22 cellular contexts compared by ENCODE assay signal in genomic region chr2:147538088-147538487, GRCh38.
A peak's percentile ranks its signal among the peaks of the same experiment; 100 is the strongest.
DNase-seq lines count a peak whose midpoint lies in the region; ATAC-seq and TF ChIP-seq lines count a peak whose summit lies in the region.
"Had no signal": no experiment of that assay in that cellular context is flagged by ENCODE, and none has a peak within 500 bp of the region (broad histone marks: within the 10 kb centered on the region; RNA-seq: fewer than 3 reads in every experiment).

No MANE protein-coding gene starts in this region.

- intact Hi-C loops in PC-3 (cut with micrococcal nuclease) = no loop called here

- H3K4me1 ChIP-seq in osteoblast (ENCODE audit: insufficient read depth, low read length) (no peaks in the 10 kb centered on the region), PC-3 (ENCODE audit: insufficient read depth, low read length) (no peaks in the 10 kb centered on the region)
- H3K4me1 ChIP-seq: parathyroid adenoma had no signal

- no peaks in the 10 kb centered on the region for H3K36me3 ChIP-seq in osteoblast (ENCODE audit: insufficient read depth, low read length)
- no peaks in the 10 kb centered on the region for H3K36me3 ChIP-seq in PC-3 (ENCODE audit: low read depth, low read length)
- H3K36me3 ChIP-seq: heart left ventricle, sigmoid colon had no signal

- CTCF ChIA-PET in PC-3 (lab: Charles Lee) = no interaction called here

- H3K79me2 ChIP-seq in osteoblast (ENCODE audit: insufficient read depth, low read length) (no peaks in the 10 kb centered on the region), PC-3 (ENCODE audit: low read length) (no peaks in the 10 kb centered on the region)
- H3K79me2 ChIP-seq: parathyroid adenoma had no signal

- H3K9me3 ChIP-seq in osteoblast (ENCODE audit: low read depth, low read length) (no peaks in the 10 kb centered on the region), PC-3 (ENCODE audit: low read length) (no peaks in the 10 kb centered on the region)
- H3K9me3 ChIP-seq: heart left ventricle, sigmoid colon had no signal

- H2AFZ ChIP-seq in osteoblast (ENCODE audit: low read length) (no peak overlapping the region), PC-3 (ENCODE audit: low read length) (no peak overlapping the region)
- H2AFZ ChIP-seq: parathyroid adenoma had no signal

- TF ChIP-seq CTCF in AG10803 (conservative IDR thresholded peaks at IDR 0.05; ENCODE audit: low read length) = no peak
- TF ChIP-seq CTCF in osteoblast (IDR thresholded peaks at IDR 0.05; ENCODE audit: extremely low read depth, low read depth, low read length) = no peak
- no peak for TF ChIP-seq CTCF in PC-3 (conservative IDR thresholded peaks at IDR 0.05; ENCODE audit: low read depth, low read length)
- no peak for TF ChIP-seq CTCF in GM13977 (IDR thresholded peaks at IDR 0.05; ENCODE audit: extremely low read depth, insufficient read depth, missing control alignments)

- DNase-seq in AG10803 (ENCODE audit: low read depth) (peak; percentile 96), HCEC 1CT (peak; percentile 26), fibroblast of gingiva (ENCODE audit: low read depth) (peak; percentile 59), osteoblast (ENCODE audit: insufficient read length, low spot score, missing footprints) (peak; percentile 52), DMS153 (lab: John Stamatoyannopoulos, UW) (no peak), PC-3 (no peak), GM13977 (ENCODE audit: low spot score) (no peak)
- DNase-seq in NK-92 treated with Interleukin-12 subunit alpha and Interleukin-12 subunit beta, amount 100 ng/mL, for 24 hours (lab: John Stamatoyannopoulos, UW) = no peak
- DNase-seq: activated CD4-positive, alpha-beta memory T cell treated with anti-CD3 and anti-CD28 coated beads, Interleukin-2, amount 10 ng/mL, durations not matched to agents 7 days and 5 days; activated CD4-positive, CD25-positive, alpha-beta regulatory T cell; activated effector memory CD4-positive, alpha-beta T cell treated with anti-CD3 and anti-CD28 coated beads, Interleukin-2, amount 50 U/mL, for 16 hours; activated T-cell treated with anti-CD3 and anti-CD28 coated beads for 4 hours; CD4-positive, CD25-positive, alpha-beta regulatory T cell; DMS 273 treated with DMSO at 0.1 percent for 48 hours; effector memory CD4-positive, alpha-beta T cell; heart left ventricle; midbrain; NCI-H146; NCI-H748 treated with DMSO at 0.1 percent for 48 hours; SHP77; sigmoid colon had no signal

- no peaks in the 10 kb centered on the region for H3K9me2 ChIP-seq in PC-3 (replicated peaks; ENCODE audit: low read length)

- in situ Hi-C loops in GM13977 (cut with MboI; ENCODE audit: low pct_unique_long_range_greater_than_20kb, low sequenced_read_pairs, unreplicated experiment) = no loop called here

- H3K9ac ChIP-seq in PC-3 (ENCODE audit: low read length) = no peak overlapping the region
- H3K9ac ChIP-seq: parathyroid adenoma had no signal

- BruUV-seq in PC-3 (replicated peaks; lab: Mats Ljungman, UMichigan) = no TSS peak

- POLR2A ChIA-PET in PC-3 (lab: Charles Lee; ENCODE audit: unreplicated experiment) = no interaction called here

- H4K20me1 ChIP-seq in osteoblast (ENCODE audit: insufficient read depth, low read length) (no peaks in the 10 kb centered on the region), PC-3 (ENCODE audit: low read length) (no peaks in the 10 kb centered on the region)

- no peak overlapping the region for H3K4me3 ChIP-seq in AG10803 (ENCODE audit: low read length)
- H3K4me3 ChIP-seq in osteoblast (ENCODE audit: insufficient read depth, low read length) = no peak overlapping the region
- H3K4me3 ChIP-seq in PC-3 (ENCODE audit: low read length) = no peak overlapping the region
- H3K4me3 ChIP-seq: heart left ventricle, sigmoid colon had no signal

- H3K27ac ChIP-seq in osteoblast (ENCODE audit: low read depth, low read length) (no peak overlapping the region), PC-3 (ENCODE audit: low read length) (no peak overlapping the region)
- H3K27ac ChIP-seq: heart left ventricle, parathyroid adenoma had no signal

- H3K27me3 ChIP-seq in osteoblast (ENCODE audit: insufficient read depth, low read length) = no peaks in the 10 kb centered on the region
- no peaks in the 10 kb centered on the region for H3K27me3 ChIP-seq in PC-3 (ENCODE audit: low read length)
- H3K27me3 ChIP-seq: heart left ventricle, sigmoid colon had no signal

- ATAC-seq in PC-3 = no peak

- H3K4me2 ChIP-seq in osteoblast (ENCODE audit: insufficient read depth, low read length) (no peak overlapping the region), PC-3 (ENCODE audit: low read length) (no peak overlapping the region)

- H3F3A ChIP-seq in PC-3 (ENCODE audit: low read length, unreplicated experiment) = no peaks in the 10 kb centered on the region

Comparison
In these comparisons a context has a peak if more than half of its experiments do, and no peak if none do; other contexts are left out.
1. DNase-seq: peak in AG10803 (single experiment), HCEC 1CT (single experiment), fibroblast of gingiva (single experiment) and osteoblast (single experiment); none in DMS153 (single experiment), PC-3 (single experiment), NK-92 treated with Interleukin-12 subunit alpha and Interleukin-12 subunit beta, amount 100 ng/mL, for 24 hours (single experiment) and GM13977 (single experiment).